In the genomic region with DNA sequence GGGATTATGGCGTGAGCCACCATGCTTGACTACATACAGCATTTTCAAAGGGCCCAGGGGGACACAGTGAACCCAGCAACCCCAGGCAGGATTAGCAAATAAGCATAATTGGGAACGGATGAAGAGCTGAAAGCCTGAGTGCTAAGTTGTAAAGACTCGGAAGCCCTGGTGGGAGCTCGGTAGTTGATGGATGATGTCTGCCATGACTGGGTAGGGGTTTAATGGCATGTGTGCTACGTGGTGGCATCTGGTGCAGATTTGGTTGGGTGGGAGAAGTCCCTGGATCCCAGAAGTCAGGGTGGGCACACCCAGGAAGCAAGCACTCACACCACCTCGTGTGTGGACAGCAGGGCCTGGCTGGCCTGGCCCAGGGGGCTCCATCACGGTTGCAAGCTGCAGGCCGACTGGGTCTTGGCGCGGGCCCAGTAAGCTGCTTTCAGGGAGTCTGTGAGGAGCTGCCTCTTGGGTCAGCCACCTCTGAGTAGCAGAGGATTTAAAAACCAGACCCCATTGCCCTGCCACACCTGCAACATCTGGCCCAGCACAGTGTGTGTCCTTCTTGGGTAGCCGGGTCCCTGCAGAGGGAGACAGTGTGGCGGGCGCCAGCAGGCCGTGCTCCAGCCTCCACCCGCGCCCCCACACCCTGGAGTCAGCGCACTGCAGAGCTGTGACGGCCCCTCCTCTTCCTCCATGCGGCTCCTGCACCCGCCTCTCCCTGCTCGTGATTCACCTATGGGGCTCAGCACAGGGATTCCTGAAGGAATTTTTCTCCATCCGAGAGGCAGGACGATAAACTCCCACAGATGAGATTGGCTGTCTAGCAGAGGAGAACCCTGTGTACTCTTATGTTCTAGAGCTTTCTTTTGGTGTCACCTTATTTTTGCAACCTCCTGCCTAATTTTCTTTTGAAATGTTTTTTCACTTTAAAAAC, we compare ENCODE assay signal across 7 cellular contexts.
DNase-seq lines count a peak whose midpoint lies in the region; ATAC-seq, FAIRE-seq and TF ChIP-seq lines count a peak whose summit lies in the region.
"Not testable (repeated sequence)": the region's sequence is repeated elsewhere in the genome, so short reads cannot be mapped to it uniquely, and the experiment has no call there.

No MANE protein-coding gene starts in this region.

- H3K9ac ChIP-seq in K562 (ENCODE audit: insufficient read depth in 1 of 2, low read depth in 2 of 2, low read length in 2 of 2), result not testable (repeated sequence)

- H3K27ac ChIP-seq in GM23338 (ENCODE audit: low read depth); K562 (ENCODE audit: extremely low read depth, low read depth, low read length): not testable (repeated sequence)

- intact Hi-C loops in K562 (cut with micrococcal nuclease); cardiac septum (cut with DNase I): not testable (repeated sequence)

- not testable (repeated sequence) for H3K4me2 ChIP-seq in GM23338; K562 (ENCODE audit: insufficient read depth, low read length)

- TF ChIP-seq POLR2A in K562 (conservative IDR thresholded peaks at IDR 0.05), result not testable (repeated sequence)

- not testable (repeated sequence) for DNase-seq in GM23338 (ENCODE audit: low spot score); K562 (ENCODE audit: extremely low read depth in 1 of 4, low spot score in 3 of 4); stimulated activated effector memory CD8-positive, alpha-beta T cell treated with anti-CD3 and anti-CD28 coated beads, Interleukin-12 subunit alpha, Interleukin-12 subunit beta, amount 100 ng/mL, for 72 hours (ENCODE audit: low spot score in 2 of 2)
- DNase-seq in epithelial cell of esophagus (ENCODE audit: low read depth), result peak; percentile 6
- DNase-seq in cardiac septum (ENCODE audit: low spot score), result peak; percentile 66
- DNase-seq in left kidney (ENCODE audit: low read depth, low spot score), result peak; percentile 63
- DNase-seq in nucleus accumbens (lab: John Stamatoyannopoulos, UW), result peak in 36 of 56 donors; percentile 11 to 82 (median 46)

- H3K4me3 ChIP-seq in GM23338; K562; epithelial cell of esophagus (ENCODE audit: low read length): not testable (repeated sequence)

- not testable (repeated sequence) for FAIRE-seq in K562 (lab: Jason Lieb, UNC)

- 33% methylated on average over 10 of the region's 23 CpGs for WGBS in K562 (ENCODE audit: insufficient coverage, low coverage, missing lambda C conversion rate)

- CTCF ChIA-PET in K562 (lab: Yijun Ruan, JAX; ENCODE audit: low intra/inter-chr PET ratio), result not testable (repeated sequence)

- not testable (repeated sequence) for H3K4me3 Mint-ChIP-seq in GM23338; stimulated activated effector memory CD8-positive, alpha-beta T cell treated with anti-CD3 and anti-CD28 coated beads, Interleukin-12 subunit alpha, Interleukin-12 subunit beta, amount 100 ng/mL, for 72 hours

- not testable (repeated sequence) for H3F3A ChIP-seq in GM23338 (replicated peaks; ENCODE audit: low read depth)

- H3K36me3 Mint-ChIP-seq in GM23338 (ENCODE audit: low read depth), result not testable (repeated sequence)
- H3K36me3 Mint-ChIP-seq in stimulated activated effector memory CD8-positive, alpha-beta T cell treated with anti-CD3 and anti-CD28 coated beads, Interleukin-12 subunit alpha, Interleukin-12 subunit beta, amount 100 ng/mL, for 72 hours, result peaks cover 28% of the 10 kb centered on the region

- H3K4me1 Mint-ChIP-seq in GM23338, result not testable (repeated sequence)
- H3K4me1 Mint-ChIP-seq in stimulated activated effector memory CD8-positive, alpha-beta T cell treated with anti-CD3 and anti-CD28 coated beads, Interleukin-12 subunit alpha, Interleukin-12 subunit beta, amount 100 ng/mL, for 72 hours, result peaks cover 32% of the 10 kb centered on the region

- not testable (repeated sequence) for TF ChIP-seq CTCF in GM23338 (conservative IDR thresholded peaks at IDR 0.05; ENCODE audit: low read depth in 2 of 2); K562 (IDR thresholded peaks at IDR 0.05 in 2 of 3, conservative IDR thresholded peaks at IDR 0.05 in 1 of 3; ENCODE audit: insufficient read depth in 2 of 3, low read depth in 1 of 3, low read length in 3 of 3); epithelial cell of esophagus (IDR thresholded peaks at IDR 0.05; ENCODE audit: insufficient read depth, low read depth, low read length, missing control alignments)

- not testable (repeated sequence) for H3K4me1 ChIP-seq in GM23338 (ENCODE audit: insufficient read depth)
- H3K4me1 ChIP-seq in K562 (replicated peaks in 1 of 2; ENCODE audit: control insufficient read depth in 2 of 2, insufficient read depth in 2 of 2, low read length in 2 of 2), result peaks cover 0 to 22% of the 10 kb centered on the region in 2 experiments; a peak in 3 of 5 replicates

- not testable (repeated sequence) for H3K36me3 ChIP-seq in GM23338 (ENCODE audit: insufficient read depth); K562 (ENCODE audit: control insufficient read depth, insufficient read depth, low read length)

- not testable (repeated sequence) for BruUV-seq in K562 (replicated peaks; lab: Mats Ljungman, UMichigan)

- not testable (repeated sequence) for TF ChIP-seq RAD21 in K562 (CRISPR knock-in tag; conservative IDR thresholded peaks at IDR 0.05 in 1 of 2, IDR thresholded peaks at IDR 0.05 in 1 of 2)

- H3K27me3 Mint-ChIP-seq in GM23338 (ENCODE audit: insufficient read depth, low read depth, poor library complexity), result not testable (repeated sequence)

- not testable (repeated sequence) for H3K9me3 Mint-ChIP-seq in GM23338; stimulated activated effector memory CD8-positive, alpha-beta T cell treated with anti-CD3 and anti-CD28 coated beads, Interleukin-12 subunit alpha, Interleukin-12 subunit beta, amount 100 ng/mL, for 72 hours

- TF ChIP-seq EP300 in K562 (IDR thresholded peaks at IDR 0.05; ENCODE audit: low read length), result not testable (repeated sequence)

- ATAC-seq in GM23338, result peak; percentile 67
- ATAC-seq in K562, result peak; percentile 39; the same call in 2 of the 3 replicates
- not testable (repeated sequence) for ATAC-seq in stimulated activated effector memory CD8-positive, alpha-beta T cell treated with anti-CD3 and anti-CD28 coated beads, Interleukin-12 subunit alpha, Interleukin-12 subunit beta, amount 100 ng/mL, for 72 hours

- H3K79me2 ChIP-seq in GM23338 (replicated peaks; ENCODE audit: insufficient read depth); K562 (ENCODE audit: control insufficient read depth, insufficient read depth, low read length): not testable (repeated sequence)

- not testable (repeated sequence) for H3K27ac Mint-ChIP-seq in GM23338
- peak overlapping the region; percentile 37 for H3K27ac Mint-ChIP-seq in stimulated activated effector memory CD8-positive, alpha-beta T cell treated with anti-CD3 and anti-CD28 coated beads, Interleukin-12 subunit alpha, Interleukin-12 subunit beta, amount 100 ng/mL, for 72 hours

- not testable (repeated sequence) for H3K9me3 ChIP-seq in K562 (replicated peaks; ENCODE audit: control insufficient read depth, insufficient read depth, low read depth, low read length)

- not testable (repeated sequence) for H3K9me1 ChIP-seq in K562 (ENCODE audit: control insufficient read depth, insufficient read depth, low read length)

- POLR2A ChIA-PET in K562 (lab: Yijun Ruan, JAX), result not testable (repeated sequence)

- not testable (repeated sequence) for H3K9me2 ChIP-seq in GM23338 (ENCODE audit: insufficient read depth)

- not testable (repeated sequence) for H3K27me3 ChIP-seq in GM23338 (ENCODE audit: insufficient read depth); K562 (ENCODE audit: control insufficient read depth in 2 of 2, insufficient read depth in 2 of 2, low read length in 2 of 2)

- H2AFZ ChIP-seq in GM23338, result not testable (repeated sequence)
- H2AFZ ChIP-seq in K562 (ENCODE audit: low read depth, low read length), result 0 out of 2 replicates have a peak overlapping the region, but pooled peaks have one; percentile 40

- in situ Hi-C loops in K562 (cut with MboI), result not testable (repeated sequence)

- H4K20me1 ChIP-seq in GM23338 (replicated peaks; ENCODE audit: insufficient read depth); K562 (replicated peaks; ENCODE audit: control insufficient read depth, insufficient read depth, low read length): not testable (repeated sequence)

TF ChIP-seq in K562, 482 proteins besides CTCF, POLR2A, EP300 and RAD21:
- TF ChIP-seq ZBTB17 (CRISPR knock-in tag; IDR thresholded peaks at IDR 0.05), result peak; percentile 71; the same call in 1 of the 2 replicates
